In genomic region chr17:62612289-62612688, GRCh38 we compare ENCODE assay signal across 8 cellular contexts. TPM values are rescaled to one million over a fixed set of nuclear protein-coding genes. Genes with fewer than 3 reads are reported as not detected.
A peak's percentile ranks its signal among the peaks of the same experiment; 100 is the strongest.
DNase-seq lines count a peak whose midpoint lies in the region; ATAC-seq and TF ChIP-seq lines count a peak whose summit lies in the region.
"Not testable (repeated sequence)": the region's sequence is repeated elsewhere in the genome, so short reads cannot be mapped to it uniquely, and the experiment has no call there.

No MANE protein-coding gene starts in this region.

- H3K27ac ChIP-seq in A673 (ENCODE audit: low read depth, low read length, poor library complexity, severe bottlenecking) = peak overlapping the region; percentile 23
- peak overlapping the region; percentile 92 for H3K27ac ChIP-seq in GM23248
- H3K27ac ChIP-seq in left ventricle myocardium inferior (replicated peaks) = peak overlapping the region; percentile 51
- H3K27ac ChIP-seq in smooth muscle cell (ENCODE audit: low read depth) = peak overlapping the region; percentile 89

- H3K4me3 ChIP-seq in A673 (ENCODE audit: low read depth, low read length, poor library complexity, severe bottlenecking); GM23248; foreskin fibroblast (ENCODE audit: low read depth in 1 of 2, low read length in 2 of 2); left ventricle myocardium inferior; mucosa of descending colon; smooth muscle cell: not testable (repeated sequence)

- intact Hi-C loops in A673 (cut with micrococcal nuclease; ENCODE audit: unreplicated experiment); activated CD4-positive, alpha-beta T cell treated with anti-CD3 and anti-CD28 coated beads for 36 hours (cut with DNase I, micrococcal nuclease); dendritic cell treated with granulocyte-macrophage colony-stimulating factor and Interleukin-4, amounts not matched to agents 40 ng/mL and 50 ng/mL, for 4 days (cut with micrococcal nuclease); left ventricle myocardium inferior (cut with micrococcal nuclease); mucosa of descending colon (cut with DNase I, micrococcal nuclease): not testable (repeated sequence)

- peaks cover 38% of the 10 kb centered on the region for H3K36me3 Mint-ChIP-seq in activated CD4-positive, alpha-beta T cell treated with anti-CD3 and anti-CD28 coated beads for 36 hours (ENCODE audit: low read depth)
- peaks cover 91% of the 10 kb centered on the region for H3K36me3 Mint-ChIP-seq in dendritic cell treated with granulocyte-macrophage colony-stimulating factor and Interleukin-4, amounts not matched to agents 40 ng/mL and 50 ng/mL, for 4 days (ENCODE audit: low read depth)

- H3K27me3 ChIP-seq in A673 (replicated peaks; ENCODE audit: insufficient read depth, low read depth, low read length, poor library complexity); GM23248 (replicated peaks; ENCODE audit: insufficient read depth); left ventricle myocardium inferior (ENCODE audit: low read depth); smooth muscle cell (ENCODE audit: low read depth): not testable (repeated sequence)

- not testable (repeated sequence) for H4K20me1 ChIP-seq in GM23248 (ENCODE audit: insufficient read depth); smooth muscle cell (ENCODE audit: low read depth)

- H2AFZ ChIP-seq in GM23248; smooth muscle cell (ENCODE audit: low read depth): not testable (repeated sequence)

- BruUV-seq in A673 (replicated peaks; lab: Mats Ljungman, UMichigan) = not testable (repeated sequence)

- POLR2A ChIA-PET in A673 (lab: Charles Lee; ENCODE audit: low non-redundant PET); activated CD4-positive, alpha-beta T cell treated with anti-CD3 and anti-CD28 coated beads for 36 hours (lab: Charles Lee): not testable (repeated sequence)

- not testable (repeated sequence) for ATAC-seq in activated CD4-positive, alpha-beta T cell treated with anti-CD3 and anti-CD28 coated beads for 36 hours
- ATAC-seq in mucosa of descending colon = peak; percentile 35

- in situ Hi-C loops in GM23248 (cut with MboI) = not testable (repeated sequence)

- not testable (repeated sequence) for H3K4me2 ChIP-seq in GM23248 (ENCODE audit: unreplicated experiment); smooth muscle cell

- not testable (repeated sequence) for H3K9me3 ChIP-seq in A673 (ENCODE audit: low read depth, low read length, poor library complexity, severe bottlenecking); GM23248 (ENCODE audit: low read depth); left ventricle myocardium inferior (replicated peaks); mucosa of descending colon; smooth muscle cell (replicated peaks; ENCODE audit: low read depth)

- H3K4me1 ChIP-seq in A673 (ENCODE audit: insufficient read depth, low read length, poor library complexity, severe bottlenecking); mucosa of descending colon (ENCODE audit: low read depth): not testable (repeated sequence)
- H3K4me1 ChIP-seq in GM23248 (ENCODE audit: insufficient read depth) (peaks cover 29% of the 10 kb centered on the region), left ventricle myocardium inferior (peaks cover 15% of the 10 kb centered on the region), smooth muscle cell (ENCODE audit: low read depth) (peaks cover 13% of the 10 kb centered on the region)

- DNase-seq in A673 (ENCODE audit: low spot score); GM23248; activated CD4-positive, alpha-beta T cell treated with anti-CD3 and anti-CD28 coated beads for 36 hours; left ventricle myocardium inferior; mucosa of descending colon; smooth muscle cell (lab: John Stamatoyannopoulos, UW; ENCODE audit: unreplicated experiment): not testable (repeated sequence)
- peak; percentile 49 to 57 for DNase-seq in foreskin fibroblast

- not testable (repeated sequence) for H3K27me3 Mint-ChIP-seq in activated CD4-positive, alpha-beta T cell treated with anti-CD3 and anti-CD28 coated beads for 36 hours; dendritic cell treated with granulocyte-macrophage colony-stimulating factor and Interleukin-4, amounts not matched to agents 40 ng/mL and 50 ng/mL, for 4 days

- CTCF ChIA-PET in A673 (lab: Charles Lee) = not testable (repeated sequence)
- CTCF ChIA-PET in activated CD4-positive, alpha-beta T cell treated with anti-CD3 and anti-CD28 coated beads for 36 hours (lab: Charles Lee) = interaction anchor here (1.6 kb wide), 1 partner anchor 27 kb away, joined by 6 read pairs; no protein-coding TSS in a partner anchor

- 0 out of 2 replicates have a peak, but pooled peaks cover 12% of the 10 kb centered on the region for H3K79me2 ChIP-seq in GM23248 (ENCODE audit: insufficient read depth)
- not testable (repeated sequence) for H3K79me2 ChIP-seq in smooth muscle cell (ENCODE audit: low read depth)

- not testable (repeated sequence) for TF ChIP-seq CTCF in A673 (conservative IDR thresholded peaks at IDR 0.05; ENCODE audit: low read depth, low read length); foreskin fibroblast (IDR thresholded peaks at IDR 0.05; ENCODE audit: low read depth, low read length); left ventricle myocardium inferior (IDR thresholded peaks at IDR 0.05; ENCODE audit: borderline replicate concordance); mucosa of descending colon (IDR thresholded peaks at IDR 0.05); smooth muscle cell (IDR thresholded peaks at IDR 0.05; ENCODE audit: borderline replicate concordance, insufficient read depth, poor library complexity, severe bottlenecking)

- not testable (repeated sequence) for H3K4me3 Mint-ChIP-seq in activated CD4-positive, alpha-beta T cell treated with anti-CD3 and anti-CD28 coated beads for 36 hours
- peak overlapping the region; percentile 9 for H3K4me3 Mint-ChIP-seq in dendritic cell treated with granulocyte-macrophage colony-stimulating factor and Interleukin-4, amounts not matched to agents 40 ng/mL and 50 ng/mL, for 4 days

- peak overlapping the region; percentile 84; the same call in 1 of the 2 replicates for H3K9ac ChIP-seq in GM23248
- not testable (repeated sequence) for H3K9ac ChIP-seq in smooth muscle cell (ENCODE audit: low read depth)

- H3F3A ChIP-seq in GM23248 (ENCODE audit: insufficient read depth) = peaks cover 34% of the 10 kb centered on the region
- H3F3A ChIP-seq in smooth muscle cell (ENCODE audit: low read depth) = not testable (repeated sequence)

- H3K9me2 ChIP-seq in GM23248 (ENCODE audit: insufficient read depth) = not testable (repeated sequence)

- H3K36me3 ChIP-seq in A673 (ENCODE audit: insufficient read depth, low read length, poor library complexity, severe bottlenecking) (peaks cover 28% of the 10 kb centered on the region), GM23248 (ENCODE audit: low read depth) (peaks cover 53% of the 10 kb centered on the region), left ventricle myocardium inferior (peaks cover 73% of the 10 kb centered on the region)
- not testable (repeated sequence) for H3K36me3 ChIP-seq in mucosa of descending colon (ENCODE audit: low read depth); smooth muscle cell (ENCODE audit: low read depth)

- WGBS in GM23248 (ENCODE audit: low coverage in 1 of 2, low lambda C conversion rate in 2 of 2, missing lambda C conversion rate in 2 of 2), 2 experiments = 93 to 96% methylated on average over 12 of the region's 12 CpGs
- 96% methylated on average over 12 of the region's 12 CpGs for WGBS in smooth muscle cell (ENCODE audit: low lambda C conversion rate)

- H3K27ac Mint-ChIP-seq in activated CD4-positive, alpha-beta T cell treated with anti-CD3 and anti-CD28 coated beads for 36 hours = peak overlapping the region; percentile 13
- H3K27ac Mint-ChIP-seq in dendritic cell treated with granulocyte-macrophage colony-stimulating factor and Interleukin-4, amounts not matched to agents 40 ng/mL and 50 ng/mL, for 4 days = peak overlapping the region; percentile 78

- not testable (repeated sequence) for H3K9me3 Mint-ChIP-seq in activated CD4-positive, alpha-beta T cell treated with anti-CD3 and anti-CD28 coated beads for 36 hours (ENCODE audit: low read depth); dendritic cell treated with granulocyte-macrophage colony-stimulating factor and Interleukin-4, amounts not matched to agents 40 ng/mL and 50 ng/mL, for 4 days

- H3K4me1 Mint-ChIP-seq in activated CD4-positive, alpha-beta T cell treated with anti-CD3 and anti-CD28 coated beads for 36 hours = peaks cover 18% of the 10 kb centered on the region
- peaks cover 32% of the 10 kb centered on the region for H3K4me1 Mint-ChIP-seq in dendritic cell treated with granulocyte-macrophage colony-stimulating factor and Interleukin-4, amounts not matched to agents 40 ng/mL and 50 ng/mL, for 4 days (ENCODE audit: low read depth)

RNA-seq across cellular contexts. Expression of gene MRC2, which starts 15.2 kb away (rescaled TPM):
- total RNA-seq in A673 (2021) (34.3 and 57.1 TPM in 2 replicates), left ventricle myocardium inferior (22.8 TPM), mucosa of descending colon (10 to 100 TPM in 2 of 3 donors, 1 to 10 TPM in 1; 5.1 to 20.3 (median 10.8) TPM), smooth muscle cell (177 and 215 TPM in 2 replicates)
- 675 and 756 TPM in 2 replicates for total RNA-seq in GM23248 (2014; rRNA removed; shearing (Covaris generic))
- polyA plus RNA-seq in GM23248 (2016; fragmentation: Nextera tagmentation; extraction: Ambion mirVana) (221 and 222 TPM in 2 replicates), smooth muscle cell (333 and 489 TPM in 2 replicates)
- total RNA-seq in activated CD4-positive, alpha-beta T cell treated with anti-CD3 and anti-CD28 coated beads for 36 hours = 10 to 100 TPM; 10.5 to 11.3 TPM

Comparison
In these comparisons a context has a peak if more than half of its experiments do, and no peak if none do; other contexts are left out.
1. H3K27ac ChIP-seq: peak in every context shown above with its lines; median percentile 92 in GM23248; 89 in smooth muscle cell; 51 in left ventricle myocardium inferior; 23 in A673.